ENCODE assay signal across 1 cellular context in genomic region chr12:124881123-124881522, GRCh38.
TF ChIP-seq lines count a peak whose summit lies in the region.

No MANE protein-coding gene starts in this region.

TF ChIP-seq in HepG2, 621 proteins besides CTCF, POLR2A, EP300 and RAD21 (continued from another document and continues in another):
- TF ChIP-seq ZFP91 (CRISPR knock-in tag; IDR thresholded peaks at IDR 0.05; ENCODE audit: borderline replicate concordance) (peak; percentile 38; the same call in 1 of the 2 replicates), ZNF101 (CRISPR knock-in tag; IDR thresholded peaks at IDR 0.05; ENCODE audit: borderline replicate concordance, low read depth) (no peak), POGZ (CRISPR knock-in tag; IDR thresholded peaks at IDR 0.05) (0 out of 2 replicates have a peak, but pooled peaks have one; percentile 44), PHF5A (CRISPR knock-in tag; IDR thresholded peaks at IDR 0.05; ENCODE audit: low read depth, unreplicated experiment) (peak; percentile 36), KAT8 (CRISPR knock-in tag; IDR thresholded peaks at IDR 0.05) (peak; percentile 78; the same call in 1 of the 2 replicates), ZNF563 (CRISPR knock-in tag; IDR thresholded peaks at IDR 0.05) (no peak), ZNF660 (CRISPR knock-in tag; IDR thresholded peaks at IDR 0.05; ENCODE audit: borderline replicate concordance, low read depth) (no peak), HMG20B (CRISPR knock-in tag; conservative IDR thresholded peaks at IDR 0.05) (peak; percentile 61; the same call in 1 of the 2 replicates), THAP11 (CRISPR knock-in tag; IDR thresholded peaks at IDR 0.05) (0 out of 2 replicates have a peak, but pooled peaks have one; percentile 17), HNF4A (CRISPR knock-in tag; IDR thresholded peaks at IDR 0.05) (peak; percentile 73), ZGPAT (CRISPR knock-in tag; IDR thresholded peaks at IDR 0.05) (0 out of 2 replicates have a peak, but pooled peaks have one; percentile 35), MYC (CRISPR knock-in tag; IDR thresholded peaks at IDR 0.05; ENCODE audit: borderline replicate concordance) (peak; percentile 49; the same call in 1 of the 2 replicates), TCF7L2 (IDR thresholded peaks at IDR 0.05; ENCODE audit: low read depth, low read length) (no peak), BRD4 (CRISPR knock-in tag; IDR thresholded peaks at IDR 0.05) (peak; percentile 20; the same call in 1 of the 2 replicates), ZNF350 (CRISPR knock-in tag; IDR thresholded peaks at IDR 0.05; ENCODE audit: borderline replicate concordance, low read depth) (no peak), KDM1A (CRISPR knock-in tag; IDR thresholded peaks at IDR 0.05) (0 out of 2 replicates have a peak, but pooled peaks have one; percentile 5), PAXIP1 (CRISPR knock-in tag; conservative IDR thresholded peaks at IDR 0.05) (peak; percentile 84), MIXL1 (CRISPR knock-in tag; IDR thresholded peaks at IDR 0.05) (0 out of 2 replicates have a peak, but pooled peaks have one; percentile 13), KDM4B (CRISPR knock-in tag; IDR thresholded peaks at IDR 0.05) (peak; percentile 41; the same call in 1 of the 2 replicates), SPEN (CRISPR knock-in tag; IDR thresholded peaks at IDR 0.05; ENCODE audit: low read depth) (peak; percentile 60; the same call in 1 of the 2 replicates), NCOA2 (CRISPR knock-in tag; IDR thresholded peaks at IDR 0.05) (peak; percentile 61; the same call in 1 of the 2 replicates), ZIK1 (CRISPR knock-in tag; IDR thresholded peaks at IDR 0.05; ENCODE audit: borderline replicate concordance, low read depth) (no peak), ZFP36L1 (CRISPR knock-in tag; IDR thresholded peaks at IDR 0.05) (0 out of 2 replicates have a peak, but pooled peaks have one; percentile 46), ZNF687 (CRISPR knock-in tag; IDR thresholded peaks at IDR 0.05) (peak; percentile 88), HNRNPH1 (optimal IDR thresholded peaks at IDR 0.05; ENCODE audit: low read depth, low read length) (no peak), NR2F6 (IDR thresholded peaks at IDR 0.05) (0 out of 2 replicates have a peak, but pooled peaks have one; percentile 61), NR2F6 (CRISPR knock-in tag; IDR thresholded peaks at IDR 0.05) (peak; percentile 82), MLX (CRISPR knock-in tag; IDR thresholded peaks at IDR 0.05) (no peak), FOXK1 (CRISPR knock-in tag; IDR thresholded peaks at IDR 0.05; ENCODE audit: borderline replicate concordance, low read depth) (peak; percentile 16; the same call in 1 of the 2 replicates), MBD4 (IDR thresholded peaks at IDR 0.05; ENCODE audit: borderline replicate concordance, low read length) (no peak), MED1 (CRISPR knock-in tag; IDR thresholded peaks at IDR 0.05) (peak; percentile 91), CREM (IDR thresholded peaks at IDR 0.05) (peak; percentile 39; the same call in 1 of the 2 replicates), CREM (CRISPR knock-in tag; IDR thresholded peaks at IDR 0.05) (no peak), TFDP1 (CRISPR knock-in tag; IDR thresholded peaks at IDR 0.05; ENCODE audit: borderline replicate concordance) (peak; percentile 53; the same call in 1 of the 2 replicates), ERF (CRISPR knock-in tag; IDR thresholded peaks at IDR 0.05) (peak; percentile 55; the same call in 1 of the 2 replicates)
- TF ChIP-seq, protein P1, sequence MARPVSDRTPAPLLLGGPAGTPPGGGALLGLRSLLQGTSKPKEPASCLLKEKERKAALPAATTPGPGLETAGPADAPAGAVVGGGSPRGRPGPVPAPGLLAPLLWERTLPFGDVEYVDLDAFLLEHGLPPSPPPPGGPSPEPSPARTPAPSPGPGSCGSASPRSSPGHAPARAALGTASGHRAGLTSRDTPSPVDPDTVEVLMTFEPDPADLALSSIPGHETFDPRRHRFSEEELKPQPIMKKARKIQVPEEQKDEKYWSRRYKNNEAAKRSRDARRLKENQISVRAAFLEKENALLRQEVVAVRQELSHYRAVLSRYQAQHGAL (CRISPR knock-in tag; IDR thresholded peaks at IDR 0.05; ENCODE audit: not compliant biosample characterization) = no peak
- TF ChIP-seq, protein P2, sequence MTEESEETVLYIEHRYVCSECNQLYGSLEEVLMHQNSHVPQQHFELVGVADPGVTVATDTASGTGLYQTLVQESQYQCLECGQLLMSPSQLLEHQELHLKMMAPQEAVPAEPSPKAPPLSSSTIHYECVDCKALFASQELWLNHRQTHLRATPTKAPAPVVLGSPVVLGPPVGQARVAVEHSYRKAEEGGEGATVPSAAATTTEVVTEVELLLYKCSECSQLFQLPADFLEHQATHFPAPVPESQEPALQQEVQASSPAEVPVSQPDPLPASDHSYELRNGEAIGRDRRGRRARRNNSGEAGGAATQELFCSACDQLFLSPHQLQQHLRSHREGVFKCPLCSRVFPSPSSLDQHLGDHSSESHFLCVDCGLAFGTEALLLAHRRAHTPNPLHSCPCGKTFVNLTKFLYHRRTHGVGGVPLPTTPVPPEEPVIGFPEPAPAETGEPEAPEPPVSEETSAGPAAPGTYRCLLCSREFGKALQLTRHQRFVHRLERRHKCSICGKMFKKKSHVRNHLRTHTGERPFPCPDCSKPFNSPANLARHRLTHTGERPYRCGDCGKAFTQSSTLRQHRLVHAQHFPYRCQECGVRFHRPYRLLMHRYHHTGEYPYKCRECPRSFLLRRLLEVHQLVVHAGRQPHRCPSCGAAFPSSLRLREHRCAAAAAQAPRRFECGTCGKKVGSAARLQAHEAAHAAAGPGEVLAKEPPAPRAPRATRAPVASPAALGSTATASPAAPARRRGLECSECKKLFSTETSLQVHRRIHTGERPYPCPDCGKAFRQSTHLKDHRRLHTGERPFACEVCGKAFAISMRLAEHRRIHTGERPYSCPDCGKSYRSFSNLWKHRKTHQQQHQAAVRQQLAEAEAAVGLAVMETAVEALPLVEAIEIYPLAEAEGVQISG (CRISPR knock-in tag; IDR thresholded peaks at IDR 0.05) = peak; percentile 62; the same call in 1 of the 2 replicates
- TF ChIP-seq, protein P3, sequence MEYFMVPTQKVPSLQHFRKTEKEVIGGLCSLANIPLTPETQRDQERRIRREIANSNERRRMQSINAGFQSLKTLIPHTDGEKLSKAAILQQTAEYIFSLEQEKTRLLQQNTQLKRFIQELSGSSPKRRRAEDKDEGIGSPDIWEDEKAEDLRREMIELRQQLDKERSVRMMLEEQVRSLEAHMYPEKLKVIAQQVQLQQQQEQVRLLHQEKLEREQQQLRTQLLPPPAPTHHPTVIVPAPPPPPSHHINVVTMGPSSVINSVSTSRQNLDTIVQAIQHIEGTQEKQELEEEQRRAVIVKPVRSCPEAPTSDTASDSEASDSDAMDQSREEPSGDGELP (IDR thresholded peaks at IDR 0.05; ENCODE audit: borderline replicate concordance, low read depth) = no peak
- TF ChIP-seq, protein P4, sequence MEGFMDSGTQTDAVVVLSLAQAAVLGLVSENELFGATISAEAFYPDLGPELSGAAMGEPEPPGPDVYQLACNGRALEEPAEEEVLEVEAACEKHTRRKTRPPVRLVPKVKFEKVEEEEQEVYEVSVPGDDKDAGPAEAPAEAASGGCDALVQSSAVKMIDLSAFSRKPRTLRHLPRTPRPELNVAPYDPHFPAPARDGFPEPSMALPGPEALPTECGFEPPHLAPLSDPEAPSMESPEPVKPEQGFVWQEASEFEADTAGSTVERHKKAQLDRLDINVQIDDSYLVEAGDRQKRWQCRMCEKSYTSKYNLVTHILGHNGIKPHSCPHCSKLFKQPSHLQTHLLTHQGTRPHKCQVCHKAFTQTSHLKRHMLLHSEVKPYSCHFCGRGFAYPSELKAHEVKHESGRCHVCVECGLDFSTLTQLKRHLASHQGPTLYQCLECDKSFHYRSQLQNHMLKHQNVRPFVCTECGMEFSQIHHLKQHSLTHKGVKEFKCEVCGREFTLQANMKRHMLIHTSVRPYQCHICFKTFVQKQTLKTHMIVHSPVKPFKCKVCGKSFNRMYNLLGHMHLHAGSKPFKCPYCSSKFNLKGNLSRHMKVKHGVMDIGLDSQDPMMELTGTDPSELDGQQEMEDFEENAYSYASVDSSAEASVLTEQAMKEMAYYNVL (CRISPR knock-in tag; IDR thresholded peaks at IDR 0.05; ENCODE audit: borderline replicate concordance) = peak; percentile 75; the same call in 1 of the 2 replicates
